In genomic region chr2:159591221-159591620, GRCh38 we compare ENCODE assay signal across 24 cellular contexts.
"Had no signal": no experiment of that assay in that cellular context is flagged by ENCODE, and none has a peak within 500 bp of the region (broad histone marks: within the 10 kb centered on the region; RNA-seq: fewer than 3 reads in every experiment).

No MANE protein-coding gene starts in this region.

- ATAC-seq: heart right ventricle; left lobe of liver; right lobe of liver; stimulated activated effector memory CD8-positive, alpha-beta T cell treated with anti-CD3 and anti-CD28 coated beads, Interleukin-12 subunit alpha, Interleukin-12 subunit beta, amount 100 ng/mL, for 72 hours; T-helper 17 cell had no signal

- H3K27ac ChIP-seq: esophagus squamous epithelium, heart right ventricle, lower lobe of right lung, right lobe of liver, upper lobe of left lung, vagina had no signal

- H3K27me3 ChIP-seq: esophagus squamous epithelium, heart right ventricle, right lobe of liver, upper lobe of left lung, vagina had no signal

- H3K4me1 ChIP-seq: right lobe of liver had no signal

- H3K4me3 ChIP-seq: esophagus squamous epithelium, heart right ventricle, lower lobe of right lung, right lobe of liver, upper lobe of left lung, vagina had no signal

- DNase-seq: activated CD4-positive, alpha-beta memory T cell treated with anti-CD3 and anti-CD28 coated beads, Interleukin-2, amount 10 ng/mL, durations not matched to agents 7 days and 5 days; activated CD4-positive, alpha-beta T cell treated with anti-CD3 and anti-CD28 coated beads for 1 hour; activated CD4-positive, alpha-beta T cell treated with anti-CD3 and anti-CD28 coated beads, Interleukin-2, amount 10 ng/mL, durations not matched to agents 7 days and 5 days; activated CD8-positive, alpha-beta memory T cell treated with anti-CD3 and anti-CD28 coated beads, Interleukin-2, amount 50 U/mL, for 48 hours; activated gamma-delta T cell; activated naive CD4-positive, alpha-beta T cell treated with anti-CD3 and anti-CD28 coated beads, Interleukin-2, amount 10 ng/mL, durations not matched to agents 7 days and 5 days; activated naive CD8-positive, alpha-beta T cell treated with anti-CD3 and anti-CD28 coated beads, Interleukin-2, amount 10 ng/mL, durations not matched to agents 7 days and 5 days; activated T-cell treated with anti-CD3 and anti-CD28 coated beads, Interleukin-2, amount 50 U/mL, for 24 hours; amniotic stem cell; endodermal cell; esophagus squamous epithelium; foreskin melanocyte; heart right ventricle; lower lobe of right lung; mesenchymal stem cell; right lobe of liver; stimulated activated CD4-positive, alpha-beta T cell treated with anti-CD3 and anti-CD28 coated beads, Interleukin-12 subunit alpha, Interleukin-12 subunit beta, amount 100 ng/mL, for 4 hours; stimulated activated CD4-positive, alpha-beta T cell treated with anti-CD3 and anti-CD28 coated beads, Interleukin-4, amount 100 ng/mL, for 24 hours; T-helper 17 cell; T1000; upper lobe of left lung had no signal

- H3K36me3 ChIP-seq: lower lobe of right lung, right lobe of liver, upper lobe of left lung, vagina had no signal
